ENCODE assay signal across 7 cellular contexts in genomic region chr11:16603890-16604783, GRCh38.
A peak's percentile ranks its signal among the peaks of the same experiment; 100 is the strongest.
DNase-seq lines count a peak whose midpoint lies in the region; ATAC-seq and TF ChIP-seq lines count a peak whose summit lies in the region.

No MANE protein-coding gene starts in this region.

- peaks cover 47% of the 10 kb centered on the region for H3K27me3 Mint-ChIP-seq in activated CD8-positive, alpha-beta T cell treated with anti-CD3 and anti-CD28 coated beads for 36 hours

- peak; percentile 4 for DNase-seq in HCEC 1CT
- DNase-seq in activated CD8-positive, alpha-beta T cell treated with anti-CD3 and anti-CD28 coated beads for 36 hours: no peak
- peak; percentile 83 for DNase-seq in Right ventricle myocardium superior
- peak in 4 of 5 donors; percentile 21 to 62 (median 50) for DNase-seq in ovary
- no peak for DNase-seq in inferior parietal cortex (ENCODE audit: extremely low spot score)
- DNase-seq in AML-193 (lab: John Stamatoyannopoulos, UW): no peak

- peak overlapping the region; percentile 41 for H3K4me3 ChIP-seq in ovary

- peak overlapping the region; percentile 44 for H3K4me3 Mint-ChIP-seq in activated CD8-positive, alpha-beta T cell treated with anti-CD3 and anti-CD28 coated beads for 36 hours

- 29 to 36% (median 30%) methylated on average over 53 of the region's 53 CpGs for WGBS in ovary, 3 donors

- no peak overlapping the region for H3K27ac Mint-ChIP-seq in activated CD8-positive, alpha-beta T cell treated with anti-CD3 and anti-CD28 coated beads for 36 hours

- no peaks in the 10 kb centered on the region for H3K27me3 ChIP-seq in ovary

- peaks cover 24% of the 10 kb centered on the region for H3K4me1 Mint-ChIP-seq in activated CD8-positive, alpha-beta T cell treated with anti-CD3 and anti-CD28 coated beads for 36 hours (ENCODE audit: low read depth)

- TF ChIP-seq POLR2A in ovary (IDR thresholded peaks at IDR 0.05): no peak

- no peaks in the 10 kb centered on the region for H3K9me3 ChIP-seq in ovary

- TF ChIP-seq EP300 in ovary (IDR thresholded peaks at IDR 0.05): no peak

- H3K4me1 ChIP-seq in ovary (ENCODE audit: insufficient read depth): peaks cover 3% of the 10 kb centered on the region

- POLR2A ChIA-PET in activated CD8-positive, alpha-beta T cell treated with anti-CD3 and anti-CD28 coated beads for 36 hours (lab: Charles Lee): interaction anchor here (0.6 kb wide), 1 partner anchor 12 kb away, joined by 4 read pairs; no protein-coding TSS in a partner anchor

- CTCF ChIA-PET in activated CD8-positive, alpha-beta T cell treated with anti-CD3 and anti-CD28 coated beads for 36 hours (lab: Charles Lee): interaction anchor here (2.1 to 4.6 kb wide), 2 partner anchors 10 kb away, joined by 19 to 23 read pairs; no protein-coding TSS in a partner anchor

- H3K36me3 Mint-ChIP-seq in activated CD8-positive, alpha-beta T cell treated with anti-CD3 and anti-CD28 coated beads for 36 hours (ENCODE audit: low read depth): peaks cover 3% of the 10 kb centered on the region

- intact Hi-C loops in activated CD8-positive, alpha-beta T cell treated with anti-CD3 and anti-CD28 coated beads for 36 hours (cut with micrococcal nuclease): no loop called here
- intact Hi-C loops in Right ventricle myocardium superior (cut with DNase I) (no loop called here), ovary (cut with DNase I) (loop anchor here in 1 of 4 donors (10.0 kb wide), 1 partner anchor 949 kb away; no protein-coding TSS in a partner anchor)

- H3K27ac ChIP-seq in ovary: peak overlapping the region in 1 of 2 donors; percentile 23

- H3K36me3 ChIP-seq in ovary: no peaks in the 10 kb centered on the region

- no peak for TF ChIP-seq CTCF in activated CD8-positive, alpha-beta T cell treated with anti-CD3 and anti-CD28 coated beads for 36 hours (IDR thresholded peaks at IDR 0.05)
- TF ChIP-seq CTCF in ovary (IDR thresholded peaks at IDR 0.05): no peak

- ATAC-seq in activated CD8-positive, alpha-beta T cell treated with anti-CD3 and anti-CD28 coated beads for 36 hours: no peak
- ATAC-seq in Right ventricle myocardium superior (ENCODE audit: poor library complexity) (peak; percentile 62), GM18520 (IDR thresholded peaks at IDR 0.05; ENCODE audit: unreplicated experiment) (no peak)

- H3K9me3 Mint-ChIP-seq in activated CD8-positive, alpha-beta T cell treated with anti-CD3 and anti-CD28 coated beads for 36 hours: no peaks in the 10 kb centered on the region

Comparison
In these comparisons a context has a peak if more than half of its experiments do, and no peak if none do; other contexts are left out.
1. DNase-seq: peak in HCEC 1CT (single experiment), Right ventricle myocardium superior (single experiment) and ovary (4 of 5); none in activated CD8-positive, alpha-beta T cell treated with anti-CD3 and anti-CD28 coated beads for 36 hours (single experiment), inferior parietal cortex (single experiment) and AML-193 (0 of 2).